ENCODE assay signal across 8 cellular contexts in the genomic region with DNA sequence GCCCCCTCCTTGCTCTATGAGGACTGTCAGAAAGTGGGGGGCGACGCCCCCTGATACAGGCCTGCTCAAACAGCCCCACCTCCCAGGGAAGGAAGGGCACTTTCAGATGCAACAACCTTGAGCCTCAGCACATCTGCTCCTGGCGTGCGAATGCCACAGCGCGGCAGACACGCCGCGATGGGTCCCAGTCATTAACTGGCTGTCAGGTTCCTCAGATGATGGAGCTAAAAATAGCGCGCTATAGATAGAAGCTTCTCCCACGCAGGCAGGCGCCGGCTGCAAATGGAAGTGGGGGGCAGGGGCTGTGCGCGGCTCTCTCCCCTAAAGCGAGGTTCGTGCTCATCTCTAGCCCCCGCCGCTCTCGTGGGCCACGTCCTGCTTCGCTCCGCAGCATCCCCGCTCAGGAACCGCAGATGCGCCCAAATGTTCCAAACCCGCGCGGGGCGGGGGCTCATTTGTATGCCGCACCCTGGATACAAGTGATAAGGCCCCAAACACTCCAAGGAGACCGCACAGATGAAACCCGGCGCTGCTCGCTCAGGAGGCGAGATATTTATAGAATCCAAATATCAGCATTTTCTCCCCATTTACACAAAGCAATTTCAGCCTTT. TPM values are rescaled to one million over a fixed set of nuclear protein-coding genes. Genes with fewer than 3 reads are reported as not detected.
DNase-seq lines count a peak whose midpoint lies in the region; ATAC-seq and TF ChIP-seq lines count a peak whose summit lies in the region.

No MANE protein-coding gene starts in this region.

- H3K4me3 ChIP-seq in psoas muscle (peak overlapping the region; percentile 30), spleen (peak overlapping the region in 1 of 8 donors; percentile 9)

- peaks cover 27 to 39% (median 36%) of the 10 kb centered on the region in 3 donors for H3K27me3 Mint-ChIP-seq in CD14-positive monocyte (ENCODE audit: low read depth in 3 of 3)

- peak overlapping the region; percentile 44 for H3K27ac ChIP-seq in caudate nucleus (ENCODE audit: low read depth, low read length)
- H3K27ac ChIP-seq in psoas muscle: no peak overlapping the region
- H3K27ac ChIP-seq in spleen: no peak overlapping the region

- peaks cover 11% of the 10 kb centered on the region for H3K4me1 Mint-ChIP-seq in CD14-positive monocyte

- peak; percentile 61 for ATAC-seq in GM18907 (IDR thresholded peaks at IDR 0.05; ENCODE audit: unreplicated experiment)
- peak; percentile 62 for ATAC-seq in HG03378 (IDR thresholded peaks at IDR 0.05; ENCODE audit: unreplicated experiment)
- ATAC-seq in psoas muscle: peak in 1 of 4 donors; percentile 35

- no peaks in the 10 kb centered on the region for H3K4me1 ChIP-seq in psoas muscle
- H3K4me1 ChIP-seq in spleen: peaks cover 3 to 10% (median 7%) of the 10 kb centered on the region in 6 donors

- WGBS in psoas muscle, 3 donors: 43 to 58% (median 45%) methylated on average over 36 to 37 of the region's 37 CpGs
- 2 to 25% (median 15%) methylated on average over 33 to 37 of the region's 37 CpGs for WGBS in spleen, 5 donors

- H3K9me3 ChIP-seq in psoas muscle (no peaks in the 10 kb centered on the region), spleen (peaks cover 0 to 10% (median 4%) of the 10 kb centered on the region in 8 donors)

- no peaks in the 10 kb centered on the region for H3K36me3 Mint-ChIP-seq in CD14-positive monocyte

- TF ChIP-seq CTCF in psoas muscle (IDR thresholded peaks at IDR 0.05) (no peak), spleen (IDR thresholded peaks at IDR 0.05 in 8 of 11, conservative IDR thresholded peaks at IDR 0.05 in 3 of 11) (no peak), CD14-positive monocyte (IDR thresholded peaks at IDR 0.05) (no peak)

- DNase-seq in caudate nucleus (lab: John Stamatoyannopoulos, UW) (peak in 52 of 61 donors; percentile 5 to 86 (median 50)), psoas muscle (no peak), NCI-H1048 (lab: John Stamatoyannopoulos, UW) (no peak), spleen (no peak), CD14-positive monocyte (ENCODE audit: low spot score) (no peak)
- DNase-seq in activated naive CD4-positive, alpha-beta T cell treated with anti-CD3 and anti-CD28 coated beads, Interleukin-2, amount 50 U/mL, for 16 hours: no peak

- intact Hi-C loops in psoas muscle (cut with DNase I): no loop called here
- intact Hi-C loops in spleen (cut with DNase I; ENCODE audit: low total_unique reads): no loop called here
- intact Hi-C loops in CD14-positive monocyte (cut with micrococcal nuclease): no loop called here

- peaks cover 0 to 6% (median 3%) of the 10 kb centered on the region in 7 donors for H3K9me3 Mint-ChIP-seq in CD14-positive monocyte

- no peak for TF ChIP-seq POLR2A in spleen (IDR thresholded peaks at IDR 0.05)

- no peaks in the 10 kb centered on the region for H3K36me3 ChIP-seq in psoas muscle (ENCODE audit: insufficient read depth in 1 of 2, low read depth in 1 of 2)
- H3K36me3 ChIP-seq in spleen: no peaks in the 10 kb centered on the region

- no peak overlapping the region for H3K27ac Mint-ChIP-seq in CD14-positive monocyte

- H3K4me3 Mint-ChIP-seq in CD14-positive monocyte: peak overlapping the region in 1 of 2 donors; percentile 60

- peaks cover 0 to 36% (median 3%) of the 10 kb centered on the region in 3 donors for H3K27me3 ChIP-seq in psoas muscle (ENCODE audit: insufficient read depth in 3 of 3, low read length in 2 of 3)
- H3K27me3 ChIP-seq in spleen (replicated peaks in 1 of 7): peaks cover 0 to 71% (median 18%) of the 10 kb centered on the region in 7 donors

RNA-seq across cellular contexts. Expression of a gene that starts 57.7 kb away (rescaled TPM):
- total RNA-seq in psoas muscle (1 to 10 TPM in 1 of 4 donors, under 1 TPM in 3; 0.32 to 1.0 (median 0.67) TPM), spleen (1 to 10 TPM in 2 of 7 donors, under 1 TPM in 5; 0.17 to 2.7 (median 0.51) TPM)
- polyA plus RNA-seq in psoas muscle (under 1 TPM; 0.08 to 0.18 (median 0.10) TPM), spleen (1 to 10 TPM in 2 of 3 donors, under 1 TPM in 1; 0.83 to 1.4 (median 1.2) TPM), CD14-positive monocyte (under 1 TPM; 0.30 to 0.33 TPM)

Comparison
In these comparisons a context has a peak if more than half of its experiments do, and no peak if none do; other contexts are left out.
1. DNase-seq: peak in caudate nucleus (52 of 61); none in psoas muscle (0 of 2), NCI-H1048 (single experiment), spleen (single experiment), CD14-positive monocyte (single experiment) and activated naive CD4-positive, alpha-beta T cell treated with anti-CD3 and anti-CD28 coated beads, Interleukin-2, amount 50 U/mL, for 16 hours (single experiment).